ENCODE assay signal across 8 cellular contexts in genomic region chr2:173149491-173149890, GRCh38.
DNase-seq lines count a peak whose midpoint lies in the region; ATAC-seq and TF ChIP-seq lines count a peak whose summit lies in the region.

No MANE protein-coding gene starts in this region.

- ATAC-seq in Right ventricle myocardium superior (ENCODE audit: poor library complexity) (peak; percentile 36), HG02884 (IDR thresholded peaks at IDR 0.05; ENCODE audit: unreplicated experiment) (no peak)

- H3K4me1 ChIP-seq in testis = no peaks in the 10 kb centered on the region

- H3K4me3 ChIP-seq in testis = no peak overlapping the region

- no peaks in the 10 kb centered on the region for H3K27me3 ChIP-seq in testis

- DNase-seq in Right ventricle myocardium superior (no peak), cardiac septum (ENCODE audit: low spot score) (no peak), T-helper 9 cell (peak; percentile 36), iPS-NIHi7 (ENCODE audit: extremely low spot score) (peak; percentile 16), testis (peak; percentile 16), DMS114 treated with DMSO at 0.1 percent for 48 hours (lab: John Stamatoyannopoulos, UW; ENCODE audit: unreplicated experiment) (no peak), cerebellar nuclear complex (lab: John Stamatoyannopoulos, UW) (no peak)

- H3K27ac ChIP-seq in testis = no peak overlapping the region

- H3K36me3 ChIP-seq in testis (ENCODE audit: low read depth, missing control alignments) = no peaks in the 10 kb centered on the region

- H3K9me3 ChIP-seq in testis = no peaks in the 10 kb centered on the region

- TF ChIP-seq CTCF in testis (IDR thresholded peaks at IDR 0.05) = no peak

- WGBS in testis, 2 donors = 95 to 96% methylated on average over 4 of the region's 4 CpGs

- intact Hi-C loops in Right ventricle myocardium superior (cut with DNase I) (no loop called here), cardiac septum (cut with DNase I) (no loop called here), testis (cut with DNase I; ENCODE audit: low total_unique reads) (no loop called here)

- no peak for TF ChIP-seq POLR2A in testis (IDR thresholded peaks at IDR 0.05)

Comparison
In these comparisons a context has a peak if more than half of its experiments do, and no peak if none do; other contexts are left out.
1. DNase-seq: peak in T-helper 9 cell (single experiment), iPS-NIHi7 (single experiment) and testis (single experiment); none in Right ventricle myocardium superior (single experiment), cardiac septum (single experiment), DMS114 treated with DMSO at 0.1 percent for 48 hours (single experiment) and cerebellar nuclear complex (0 of 2).